In the genomic region with DNA sequence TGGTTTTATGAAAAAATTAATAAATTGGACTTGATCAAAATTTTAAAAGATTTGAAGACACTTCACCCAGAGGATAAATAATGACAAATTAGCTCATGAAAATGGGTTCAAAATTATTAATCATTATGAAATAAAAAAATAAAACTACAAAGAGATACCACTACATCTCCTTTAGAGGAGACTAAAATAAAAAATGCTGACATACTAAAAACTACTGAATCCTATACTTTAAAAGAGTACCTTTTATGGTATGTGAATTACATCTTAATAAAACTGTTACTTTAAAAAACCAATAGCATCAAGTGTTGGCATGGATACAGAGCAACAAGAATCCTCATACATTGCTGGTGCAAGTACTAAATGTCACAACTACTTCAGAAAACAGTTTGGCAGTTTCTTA, we compare ENCODE assay signal across 25 cellular contexts. TPM values are rescaled to one million over a fixed set of nuclear protein-coding genes. Genes with fewer than 3 reads are reported as not detected.
DNase-seq lines count a peak whose midpoint lies in the region; ATAC-seq, FAIRE-seq and TF ChIP-seq lines count a peak whose summit lies in the region.
"Had no signal": no experiment of that assay in that cellular context is flagged by ENCODE, and none has a peak within 500 bp of the region (broad histone marks: within the 10 kb centered on the region; RNA-seq: fewer than 3 reads in every experiment).

No MANE protein-coding gene starts in this region.

- no peaks in the 10 kb centered on the region for H3K4me1 Mint-ChIP-seq in Caco-2 (ENCODE audit: low read depth, unreplicated experiment)
- H3K4me1 Mint-ChIP-seq: B cell had no signal

- no peak overlapping the region for H3K14ac ChIP-seq in IMR-90 (replicated peaks; ENCODE audit: low read depth, low read length)

- H3K27ac Mint-ChIP-seq in Caco-2 (ENCODE audit: unreplicated experiment) = no peak overlapping the region
- H3K27ac Mint-ChIP-seq: B cell; CD4-positive, alpha-beta T cell; CD8-positive, alpha-beta T cell had no signal

- H3K4me3 ChIP-seq in A549 (no peak overlapping the region), IMR-90 (ENCODE audit: insufficient read depth, low read depth, low read length) (no peak overlapping the region), pancreas (no peak overlapping the region), psoas muscle (no peak overlapping the region), Caco-2 (ENCODE audit: low read depth, low read length) (no peak overlapping the region)
- H3K4me3 ChIP-seq: BLaER1 treated with 17β-estradiol and CSF1 and Interleukin-3, amounts not matched to agents 10 nM and 100 nM; GM12878 had no signal

- no peaks in the 10 kb centered on the region for H4K20me1 ChIP-seq in IMR-90 (ENCODE audit: insufficient read depth, low read length)
- H4K20me1 ChIP-seq: BLaER1 treated with 17β-estradiol and CSF1 and Interleukin-3, amounts not matched to agents 10 nM and 100 nM had no signal

- intact Hi-C loops in IMR-90 (cut with micrococcal nuclease) = no loop called here
- intact Hi-C loops in pancreas (cut with DNase I) = no loop called here
- intact Hi-C loops in psoas muscle (cut with DNase I) = no loop called here
- intact Hi-C loops in Caco-2 (cut with micrococcal nuclease; ENCODE audit: unreplicated experiment) = no loop called here

- no peak for TF ChIP-seq EP300 in A549 (IDR thresholded peaks at IDR 0.05)

- no peaks in the 10 kb centered on the region for H3K4me1 ChIP-seq in A549
- H3K4me1 ChIP-seq in IMR-90 (ENCODE audit: control insufficient read depth, insufficient read depth, low read length) = no peaks in the 10 kb centered on the region
- no peaks in the 10 kb centered on the region for H3K4me1 ChIP-seq in pancreas
- no peaks in the 10 kb centered on the region for H3K4me1 ChIP-seq in psoas muscle
- no peaks in the 10 kb centered on the region for H3K4me1 ChIP-seq in Caco-2
- H3K4me1 ChIP-seq: BLaER1 treated with 17β-estradiol and CSF1 and Interleukin-3, amounts not matched to agents 10 nM and 100 nM had no signal

- H3K36me3 Mint-ChIP-seq in Caco-2 (ENCODE audit: insufficient read depth, unreplicated experiment) = no peaks in the 10 kb centered on the region
- H3K36me3 Mint-ChIP-seq: CD8-positive, alpha-beta T cell had no signal

- no peak overlapping the region for H3K56ac ChIP-seq in IMR-90 (ENCODE audit: extremely low read depth, insufficient read depth, low read length)

- no peaks in the 10 kb centered on the region for H3K27me3 ChIP-seq in IMR-90 (ENCODE audit: control insufficient read depth, insufficient read depth, low read length)
- no peaks in the 10 kb centered on the region for H3K27me3 ChIP-seq in pancreas
- no peaks in the 10 kb centered on the region for H3K27me3 ChIP-seq in psoas muscle (ENCODE audit: insufficient read depth in 3 of 3, low read length in 2 of 3)
- no peaks in the 10 kb centered on the region for H3K27me3 ChIP-seq in Caco-2 (replicated peaks; ENCODE audit: control insufficient read depth, insufficient read depth, low read length)
- H3K27me3 ChIP-seq: BLaER1 treated with 17β-estradiol and CSF1 and Interleukin-3, amounts not matched to agents 10 nM and 100 nM had no signal

- H3K79me1 ChIP-seq in IMR-90 (ENCODE audit: low read depth in 1 of 2, low read length in 2 of 2) = no peaks in the 10 kb centered on the region

- H2BK5ac ChIP-seq in IMR-90 (ENCODE audit: low read depth, low read length, poor library complexity, severe bottlenecking) = no peak overlapping the region

- peaks cover 10% of the 10 kb centered on the region for H3K27me3 Mint-ChIP-seq in Caco-2 (ENCODE audit: insufficient read depth, unreplicated experiment)
- H3K27me3 Mint-ChIP-seq: B cell had no signal

- no peak overlapping the region for H2BK20ac ChIP-seq in IMR-90 (ENCODE audit: low read depth, low read length)

- H2AK5ac ChIP-seq in IMR-90 (ENCODE audit: low read depth, low read length) = no peak overlapping the region

- no peak overlapping the region for H3K4ac ChIP-seq in IMR-90 (ENCODE audit: low read depth, low read length)

- H2AFZ ChIP-seq in IMR-90 (replicated peaks; ENCODE audit: low read length, poor library complexity) = no peak overlapping the region

- H3K9me1 ChIP-seq in IMR-90 (ENCODE audit: insufficient read depth, low read length) = no peaks in the 10 kb centered on the region

- no peaks in the 10 kb centered on the region for H3K36me3 ChIP-seq in IMR-90 (ENCODE audit: control insufficient read depth, insufficient read depth, low read length)
- no peaks in the 10 kb centered on the region for H3K36me3 ChIP-seq in pancreas
- no peaks in the 10 kb centered on the region for H3K36me3 ChIP-seq in psoas muscle (ENCODE audit: insufficient read depth in 1 of 2, low read depth in 1 of 2)
- H3K36me3 ChIP-seq in Caco-2 (ENCODE audit: control insufficient read depth, insufficient read depth, low read length) = no peaks in the 10 kb centered on the region
- H3K36me3 ChIP-seq: BLaER1 treated with 17β-estradiol and CSF1 and Interleukin-3, amounts not matched to agents 10 nM and 100 nM had no signal

- H4K5ac ChIP-seq in IMR-90 (ENCODE audit: low read depth, low read length) = no peak overlapping the region

- no peak overlapping the region for H2BK15ac ChIP-seq in IMR-90 (ENCODE audit: low read depth, low read length)

- H3K9me3 ChIP-seq in A549 (no peaks in the 10 kb centered on the region), IMR-90 (ENCODE audit: control insufficient read depth, insufficient read depth, low read length) (peaks cover 8% of the 10 kb centered on the region), pancreas (no peaks in the 10 kb centered on the region), psoas muscle (no peaks in the 10 kb centered on the region), Caco-2 (no peaks in the 10 kb centered on the region)

- H3K9ac ChIP-seq in IMR-90 (ENCODE audit: low read depth, low read length) = no peak overlapping the region
- H3K9ac ChIP-seq: BLaER1 treated with 17β-estradiol and CSF1 and Interleukin-3, amounts not matched to agents 10 nM and 100 nM had no signal

- H3K27ac ChIP-seq in A549 = no peak overlapping the region
- H3K27ac ChIP-seq in IMR-90 (ENCODE audit: insufficient read depth, low read length) = no peak overlapping the region
- H3K27ac ChIP-seq in pancreas = no peak overlapping the region
- no peak overlapping the region for H3K27ac ChIP-seq in psoas muscle
- H3K27ac ChIP-seq: BLaER1 treated with 17β-estradiol and CSF1 and Interleukin-3, amounts not matched to agents 10 nM and 100 nM; C4-2B had no signal

- no peaks in the 10 kb centered on the region for H3K9me3 Mint-ChIP-seq in Caco-2 (ENCODE audit: unreplicated experiment)
- H3K9me3 Mint-ChIP-seq: CD4-positive, alpha-beta T cell had no signal

- TF ChIP-seq CTCF in A549 (IDR thresholded peaks at IDR 0.05) (no peak), IMR-90 (conservative IDR thresholded peaks at IDR 0.05; ENCODE audit: low read depth, low read length) (no peak), pancreas (IDR thresholded peaks at IDR 0.05) (no peak), psoas muscle (IDR thresholded peaks at IDR 0.05) (no peak), Caco-2 (IDR thresholded peaks at IDR 0.05; ENCODE audit: insufficient read depth in 1 of 2, low read depth in 1 of 2, low read length in 1 of 2, severe bottlenecking in 1 of 2, unreplicated experiment in 1 of 2) (no peak)

- no peak for FAIRE-seq in A549 (lab: Jason Lieb, UNC)
- FAIRE-seq in pancreas (lab: Jason Lieb, UNC) = peak; percentile 13
- FAIRE-seq: A204.1, GM12878, GM12892, GM18507 had no signal

- POLR2A ChIA-PET in A549 (lab: Yijun Ruan, JAX) (no interaction called here), IMR-90 (lab: Charles Lee; ENCODE audit: unreplicated experiment) (no interaction called here), Caco-2 (lab: Charles Lee) (no interaction called here)

- no peak overlapping the region for H3K4me2 ChIP-seq in A549
- no peak overlapping the region for H3K4me2 ChIP-seq in IMR-90 (ENCODE audit: low read depth, low read length)
- H3K4me2 ChIP-seq: BLaER1 treated with 17β-estradiol and CSF1 and Interleukin-3, amounts not matched to agents 10 nM and 100 nM had no signal

- no peak for TF ChIP-seq RAD21 in A549 (conservative IDR thresholded peaks at IDR 0.05 in 1 of 2, IDR thresholded peaks at IDR 0.05 in 1 of 2)
- no peak for TF ChIP-seq RAD21 in IMR-90 (IDR thresholded peaks at IDR 0.05; ENCODE audit: low read length)

- no TSS peak for BruUV-seq in IMR-90 (replicated peaks; lab: Mats Ljungman, UMichigan)
- no TSS peak for BruUV-seq in Caco-2 (replicated peaks; lab: Mats Ljungman, UMichigan)

- in situ Hi-C loops in IMR-90 (cut with MboI; ENCODE audit: low sequenced_read_pairs) = no loop called here

- no peak overlapping the region for H3K23ac ChIP-seq in IMR-90 (ENCODE audit: low read depth, low read length)

- no peak overlapping the region for H3K4me3 Mint-ChIP-seq in Caco-2 (ENCODE audit: unreplicated experiment)
- H3K4me3 Mint-ChIP-seq: B cell; CD4-positive, alpha-beta T cell; CD8-positive, alpha-beta T cell had no signal

- H4K8ac ChIP-seq in IMR-90 (ENCODE audit: low read depth in 2 of 2, low read length in 2 of 2) = no peak overlapping the region

- CTCF ChIA-PET in A549 (lab: Yijun Ruan, JAX) = no interaction called here
- CTCF ChIA-PET in IMR-90 (lab: Yijun Ruan, JAX) = no interaction called here
- CTCF ChIA-PET in Caco-2 (lab: Charles Lee) = no interaction called here

- no peak overlapping the region for H2AK9ac ChIP-seq in IMR-90 (replicated peaks; ENCODE audit: low read depth, low read length, poor library complexity)

- H2BK120ac ChIP-seq in IMR-90 (ENCODE audit: low read depth, low read length) = no peak overlapping the region

- no peak overlapping the region for H3K18ac ChIP-seq in IMR-90 (ENCODE audit: low read depth, low read length)

- no peak for ATAC-seq in A549
- ATAC-seq in IMR-90 (ENCODE audit: low read depth) = no peak
- ATAC-seq in pancreas = no peak
- no peak for ATAC-seq in psoas muscle
- ATAC-seq: CD8-positive, alpha-beta T cell; GM12878 had no signal

- no peak overlapping the region for H4K91ac ChIP-seq in IMR-90 (ENCODE audit: insufficient read depth, low read depth, low read length)

- dilution Hi-C loops in IMR-90 (cut with HindIII; ENCODE audit: low sequenced_read_pairs, unreplicated experiment) = no loop called here

- no peak for TF ChIP-seq POLR2A in A549 (IDR thresholded peaks at IDR 0.05; ENCODE audit: low read length)
- TF ChIP-seq POLR2A in IMR-90 (IDR thresholded peaks at IDR 0.05; ENCODE audit: low read depth, low read length) = no peak

- DNase-seq in A549 (ENCODE audit: low read depth in 1 of 2, low spot score in 1 of 2) = no peak
- no peak for DNase-seq in IMR-90
- DNase-seq in pancreas = no peak
- DNase-seq in psoas muscle = no peak
- no peak for DNase-seq in Caco-2
- DNase-seq: 8988T; AML-193; CD4-positive, alpha-beta T cell; CD8-positive, alpha-beta T cell; DMS 273 treated with DMSO at 0.1 percent for 48 hours; DMS153; DMS53; DMS79; DND-41; EL; GDM1 had no signal

RNA-seq across cellular contexts. Expression of a gene that starts 46.0 kb away (rescaled TPM):
- polyA plus RNA-seq in A549 (2011; rRNA removed) = 0.03 TPM in 1 of 2 replicates, not detected in the other
- polyA plus RNA-seq in A549 (2012; cell fraction: cytosol; rRNA removed) = not detected in 2 replicates
- polyA plus RNA-seq in A549 (2012; cell fraction: nucleus; rRNA removed) = 0.02 TPM in 1 of 2 replicates, not detected in the other
- polyA plus RNA-seq in A549 (2017; fragmentation: RNase III; extraction: RNeasy Plus Mini Kit Qiagen cat#74134 plus additional on column Dnase treatment) = 0.04 TPM in 1 of 3 replicates, not detected in the others
- polyA minus RNA-seq in A549 (2011; rRNA and poly(A)+ RNA removed) = not detected in 2 replicates
- not detected in 2 replicates for total RNA-seq in IMR-90 (2012; rRNA removed)
- polyA plus RNA-seq in IMR-90 (2012; rRNA removed) = not detected in 2 replicates
- polyA plus RNA-seq in IMR-90 (2012; cell fraction: cytosol; rRNA removed) = 0.01 TPM in 1 of 2 replicates, not detected in the other
- polyA plus RNA-seq in IMR-90 (2012; cell fraction: nucleus; rRNA removed; ENCODE audit: low replicate concordance) = 0.02 TPM in 1 of 2 replicates, not detected in the other
- total RNA-seq in pancreas = 10 to 100 TPM in 1 of 6 donors, 1 to 10 TPM in 5; 6.9 to 11.2 (median 8.7) TPM
- polyA plus RNA-seq in pancreas = 1 to 10 TPM; 1.4 to 2.5 TPM
- 1 to 10 TPM; 1.1 to 2.8 (median 1.9) TPM for total RNA-seq in psoas muscle
- under 1 TPM; 0.35 to 0.90 (median 0.62) TPM for polyA plus RNA-seq in psoas muscle
- total RNA-seq in Caco-2 (2022) = 0.59 and 0.77 TPM in 2 replicates
- total RNA-seq: CD4-positive, alpha-beta T cell; CD8-positive, alpha-beta T cell; Daoy; G401 had no signal
